1 cellular context compared by ENCODE assay signal in genomic region chr2:2229898-2230817, GRCh38.
TF ChIP-seq lines count a peak whose summit lies in the region.

No MANE protein-coding gene starts in this region.

TF ChIP-seq in HepG2, 621 proteins besides CTCF, POLR2A, EP300 and RAD21 (continued from another document):
- no peak for TF ChIP-seq SSRP1 (CRISPR knock-in tag; IDR thresholded peaks at IDR 0.05)
- no peak for TF ChIP-seq YEATS2 (CRISPR knock-in tag; IDR thresholded peaks at IDR 0.05; ENCODE audit: borderline replicate concordance)
- no peak for TF ChIP-seq PRMT3 (CRISPR knock-in tag; IDR thresholded peaks at IDR 0.05; ENCODE audit: borderline replicate concordance, low read depth)
TF ChIP-seq in HepG2: peak in this region for 0.
